Comparison of ENCODE assay signal across 18 cellular contexts in genomic region chr13:73870036-73870741, GRCh38.
DNase-seq lines count a peak whose midpoint lies in the region; ATAC-seq and TF ChIP-seq lines count a peak whose summit lies in the region.
"Had no signal": no experiment of that assay in that cellular context is flagged by ENCODE, and none has a peak within 500 bp of the region (broad histone marks: within the 10 kb centered on the region; RNA-seq: fewer than 3 reads in every experiment).

No MANE protein-coding gene starts in this region.

- H3K4me3 ChIP-seq in cardiac fibroblast (replicated peaks in 1 of 2; ENCODE audit: low read depth in 2 of 2, low read length in 2 of 2) (no peak overlapping the region), smooth muscle cell (no peak overlapping the region), Caco-2 (ENCODE audit: low read depth, low read length) (no peak overlapping the region)
- H3K4me3 ChIP-seq: psoas muscle had no signal

- intact Hi-C loops in Caco-2 (cut with micrococcal nuclease; ENCODE audit: unreplicated experiment) = no loop called here
- intact Hi-C loops in left ventricle myocardium superior (cut with micrococcal nuclease) = no loop called here

- H3K27ac Mint-ChIP-seq in activated T-cell treated with anti-CD3 and anti-CD28 coated beads, Interleukin-2, amount 50 U/mL, for 72 hours = peak overlapping the region; percentile 31
- no peak overlapping the region for H3K27ac Mint-ChIP-seq in Caco-2 (ENCODE audit: unreplicated experiment)
- H3K27ac Mint-ChIP-seq: activated T-helper 1 cell treated with anti-CD3 and anti-CD28 coated beads, Interleukin-12 subunit alpha, Interleukin-12 subunit beta, Interleukin-2, Interleukin-4 antibody, amounts not matched to agents 30 ng/mL and 10 ng/mL and 1 ng/mL, durations not matched to agents 14 hours and 24 hours and 36 hours; T-helper 2 cell treated with Interferon-gamma antibody and Interleukin-4, amounts not matched to agents 5 μg/mL and 100 μg/mL, for 36 hours had no signal

- no peaks in the 10 kb centered on the region for H3F3A ChIP-seq in smooth muscle cell (ENCODE audit: low read depth)

- H3K9me3 ChIP-seq in smooth muscle cell (replicated peaks; ENCODE audit: low read depth) (no peaks in the 10 kb centered on the region), Caco-2 (no peaks in the 10 kb centered on the region)
- H3K9me3 ChIP-seq: psoas muscle had no signal

- H3K27me3 ChIP-seq in smooth muscle cell (ENCODE audit: low read depth) (no peaks in the 10 kb centered on the region), Caco-2 (replicated peaks; ENCODE audit: control insufficient read depth, insufficient read depth, low read length) (no peaks in the 10 kb centered on the region)

- peaks cover 5% of the 10 kb centered on the region for H3K4me1 ChIP-seq in smooth muscle cell (ENCODE audit: low read depth)
- H3K4me1 ChIP-seq in Caco-2 = no peaks in the 10 kb centered on the region; the same call in 1 of the 2 replicates
- H3K4me1 ChIP-seq: psoas muscle had no signal

- no peaks in the 10 kb centered on the region for H3K27me3 Mint-ChIP-seq in activated T-cell treated with anti-CD3 and anti-CD28 coated beads, Interleukin-2, amount 50 U/mL, for 72 hours (ENCODE audit: low read depth)
- no peaks in the 10 kb centered on the region for H3K27me3 Mint-ChIP-seq in Caco-2 (ENCODE audit: insufficient read depth, unreplicated experiment)

- H3K4me2 ChIP-seq in smooth muscle cell = peak overlapping the region; percentile 75

- BruUV-seq in Caco-2 (replicated peaks; lab: Mats Ljungman, UMichigan) = no TSS peak

- no peak overlapping the region for H3K4me3 Mint-ChIP-seq in activated T-cell treated with anti-CD3 and anti-CD28 coated beads, Interleukin-2, amount 50 U/mL, for 72 hours
- no peak overlapping the region for H3K4me3 Mint-ChIP-seq in Caco-2 (ENCODE audit: unreplicated experiment)
- H3K4me3 Mint-ChIP-seq: activated T-helper 1 cell treated with anti-CD3 and anti-CD28 coated beads, Interleukin-12 subunit alpha, Interleukin-12 subunit beta, Interleukin-2, Interleukin-4 antibody, amounts not matched to agents 30 ng/mL and 10 ng/mL and 1 ng/mL, durations not matched to agents 14 hours and 24 hours and 36 hours; T-helper 2 cell treated with Interferon-gamma antibody and Interleukin-4, amounts not matched to agents 5 μg/mL and 100 μg/mL, for 36 hours had no signal

- H3K9ac ChIP-seq in smooth muscle cell (ENCODE audit: low read depth) = peak overlapping the region; percentile 36

- TF ChIP-seq CTCF in cardiac fibroblast (IDR thresholded peaks at IDR 0.05; ENCODE audit: low read depth, low read length) = no peak
- no peak for TF ChIP-seq CTCF in smooth muscle cell (IDR thresholded peaks at IDR 0.05; ENCODE audit: borderline replicate concordance, insufficient read depth, poor library complexity, severe bottlenecking)
- TF ChIP-seq CTCF in Caco-2 (IDR thresholded peaks at IDR 0.05; ENCODE audit: insufficient read depth in 1 of 2, low read depth in 1 of 2, low read length in 1 of 2, severe bottlenecking in 1 of 2, unreplicated experiment in 1 of 2) = no peak

- CTCF ChIA-PET in Caco-2 (lab: Charles Lee) = no interaction called here

- H3K9me3 Mint-ChIP-seq in activated T-cell treated with anti-CD3 and anti-CD28 coated beads, Interleukin-2, amount 50 U/mL, for 72 hours = no peaks in the 10 kb centered on the region
- no peaks in the 10 kb centered on the region for H3K9me3 Mint-ChIP-seq in Caco-2 (ENCODE audit: unreplicated experiment)
- H3K9me3 Mint-ChIP-seq: activated T-helper 1 cell treated with anti-CD3 and anti-CD28 coated beads, Interleukin-12 subunit alpha, Interleukin-12 subunit beta, Interleukin-2, Interleukin-4 antibody, amounts not matched to agents 30 ng/mL and 10 ng/mL and 1 ng/mL, durations not matched to agents 14 hours and 24 hours and 36 hours; T-helper 2 cell treated with Interferon-gamma antibody and Interleukin-4, amounts not matched to agents 5 μg/mL and 100 μg/mL, for 36 hours had no signal

- no peak for ATAC-seq in activated T-cell treated with anti-CD3 and anti-CD28 coated beads, Interleukin-2, amount 50 U/mL, for 72 hours (replicated peaks in 1 of 2)
- ATAC-seq in left ventricle myocardium superior = no peak
- ATAC-seq: psoas muscle had no signal

- H3K4me1 Mint-ChIP-seq in activated T-cell treated with anti-CD3 and anti-CD28 coated beads, Interleukin-2, amount 50 U/mL, for 72 hours (ENCODE audit: low read depth) = peaks cover 43% of the 10 kb centered on the region
- H3K4me1 Mint-ChIP-seq in Caco-2 (ENCODE audit: low read depth, unreplicated experiment) = peaks cover 24% of the 10 kb centered on the region

- H3K27ac ChIP-seq in smooth muscle cell (ENCODE audit: low read depth) = peak overlapping the region; percentile 77
- H3K27ac ChIP-seq: psoas muscle had no signal

- no peaks in the 10 kb centered on the region for H3K79me2 ChIP-seq in smooth muscle cell (ENCODE audit: low read depth)

- 78% methylated on average over 5 of the region's 5 CpGs for WGBS in smooth muscle cell (ENCODE audit: low lambda C conversion rate)

- no peaks in the 10 kb centered on the region for H3K36me3 ChIP-seq in smooth muscle cell (ENCODE audit: low read depth)
- H3K36me3 ChIP-seq in Caco-2 (ENCODE audit: control insufficient read depth, insufficient read depth, low read length) = no peaks in the 10 kb centered on the region

- no peak overlapping the region for H2AFZ ChIP-seq in smooth muscle cell (ENCODE audit: low read depth)

- H4K20me1 ChIP-seq in smooth muscle cell (ENCODE audit: low read depth) = no peaks in the 10 kb centered on the region

- no peak for DNase-seq in activated T-cell treated with anti-CD3 and anti-CD28 coated beads, Interleukin-2, amount 50 U/mL, for 72 hours
- no peak for DNase-seq in activated T-cell treated with anti-CD3 and anti-CD28 coated beads, Interleukin-2, amount 50 U/mL, for 48 hours
- DNase-seq in cardiac fibroblast (ENCODE audit: low read depth in 2 of 2) (peak; percentile 81 to 87), iris pigment epithelial cell (ENCODE audit: low read depth) (peak; percentile 81), smooth muscle cell (lab: John Stamatoyannopoulos, UW; ENCODE audit: unreplicated experiment) (no peak), SK-N-DZ (ENCODE audit: low spot score) (no peak), Caco-2 (no peak), left ventricle myocardium superior (no peak)
- DNase-seq: effector CD4-positive, alpha-beta T cell; glutamatergic neuron; MM.1S; NCI-H2029 treated with DMSO at 0.1 percent for 48 hours; NCI-H82; psoas muscle; RPMI8226; stimulated activated CD8-positive, alpha-beta memory T cell treated with anti-CD3 and anti-CD28 coated beads, Interleukin-4, amount 100 ng/mL, for 48 hours had no signal

- peaks cover 0 to 1% of the 10 kb centered on the region in 2 donors for H3K36me3 Mint-ChIP-seq in activated T-cell treated with anti-CD3 and anti-CD28 coated beads, Interleukin-2, amount 50 U/mL, for 72 hours (ENCODE audit: insufficient read depth in 2 of 2)
- peaks cover 6% of the 10 kb centered on the region for H3K36me3 Mint-ChIP-seq in Caco-2 (ENCODE audit: insufficient read depth, unreplicated experiment)

- POLR2A ChIA-PET in Caco-2 (lab: Charles Lee) = no interaction called here

Comparison
In these comparisons a context has a peak if more than half of its experiments do, and no peak if none do; other contexts are left out.
1. DNase-seq: peak in cardiac fibroblast (2 of 2) and iris pigment epithelial cell (single experiment); none in activated T-cell treated with anti-CD3 and anti-CD28 coated beads, Interleukin-2, amount 50 U/mL, for 72 hours (0 of 2), activated T-cell treated with anti-CD3 and anti-CD28 coated beads, Interleukin-2, amount 50 U/mL, for 48 hours (0 of 2), smooth muscle cell (single experiment), SK-N-DZ (single experiment), Caco-2 (0 of 2) and left ventricle myocardium superior (single experiment).